In the genomic region with DNA sequence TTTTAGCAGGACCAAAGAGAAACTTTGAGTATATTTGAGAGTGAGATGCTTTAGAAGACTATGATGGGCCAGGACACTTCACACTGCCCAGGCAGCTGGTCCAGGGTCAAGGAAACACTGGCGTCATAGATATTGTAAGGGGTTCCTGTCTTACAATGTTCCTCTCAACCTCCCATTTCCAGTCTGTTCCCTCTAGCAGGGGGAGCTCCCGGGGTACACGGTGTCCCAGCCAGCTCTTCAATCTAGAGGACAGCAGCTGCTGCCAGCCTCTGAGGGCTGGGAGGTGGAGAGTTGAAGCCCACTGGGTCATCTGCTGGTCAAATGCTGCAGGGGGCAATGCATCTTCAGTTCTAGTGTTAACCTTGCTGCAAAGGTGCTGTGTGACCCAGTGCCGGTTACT, we compare ENCODE assay signal across 15 cellular contexts. TPM values are rescaled to one million over a fixed set of nuclear protein-coding genes. Genes with fewer than 3 reads are reported as not detected.
DNase-seq lines count a peak whose midpoint lies in the region; ATAC-seq and TF ChIP-seq lines count a peak whose summit lies in the region.
"Had no signal": no experiment of that assay in that cellular context is flagged by ENCODE, and none has a peak within 500 bp of the region (broad histone marks: within the 10 kb centered on the region; RNA-seq: fewer than 3 reads in every experiment).

No MANE protein-coding gene starts in this region.

- H3K4me1 ChIP-seq in adrenal gland (replicated peaks in 1 of 2) (peaks cover 0 to 4% of the 10 kb centered on the region in 2 donors), heart left ventricle (peaks cover 5 to 53% (median 36%) of the 10 kb centered on the region in 12 donors), mucosa of descending colon (ENCODE audit: low read depth) (no peaks in the 10 kb centered on the region), testis (peaks cover 32% of the 10 kb centered on the region), neuronal stem cell (ENCODE audit: control insufficient read depth in 2 of 2, insufficient read depth in 1 of 2, low read depth in 1 of 2, low read length in 2 of 2) (peaks cover 0 to 3% of the 10 kb centered on the region in 2 donors), HAP-1 (no peaks in the 10 kb centered on the region)

- no peak overlapping the region for H4K91ac ChIP-seq in neuronal stem cell (ENCODE audit: low read depth, low read length, poor library complexity)

- no peak overlapping the region for H3K4me2 ChIP-seq in neuronal stem cell (ENCODE audit: insufficient read depth, low read length, poor library complexity, severe bottlenecking)
- H3K4me2 ChIP-seq: KMS-11 had no signal

- no peak overlapping the region for H4K8ac ChIP-seq in neuronal stem cell (ENCODE audit: low read depth, low read length)

- H3K9me3 ChIP-seq in adrenal gland (replicated peaks in 1 of 3) (no peaks in the 10 kb centered on the region), heart left ventricle (no peaks in the 10 kb centered on the region), mucosa of descending colon (no peaks in the 10 kb centered on the region), testis (no peaks in the 10 kb centered on the region), neuronal stem cell (replicated peaks in 1 of 2; ENCODE audit: control insufficient read depth in 2 of 2, insufficient read depth in 1 of 2, low read depth in 1 of 2, low read length in 2 of 2) (no peaks in the 10 kb centered on the region), HAP-1 (no peaks in the 10 kb centered on the region)

- no peak overlapping the region for H3K23ac ChIP-seq in neuronal stem cell (ENCODE audit: low read depth, low read length, poor library complexity)

- no peak overlapping the region for H2BK15ac ChIP-seq in neuronal stem cell (ENCODE audit: low read length)

- no peak overlapping the region for H3K9ac ChIP-seq in neuronal stem cell (ENCODE audit: low read depth, low read length, poor library complexity)
- H3K9ac ChIP-seq: KMS-11 had no signal

- H3K27ac ChIP-seq in adrenal gland (peak overlapping the region in 2 of 5 donors; percentile 34 to 73), heart left ventricle (peak overlapping the region; percentile 55 to 84 (median 70)), testis (peak overlapping the region; percentile 65 to 87), neuronal stem cell (replicated peaks; ENCODE audit: low read length) (no peak overlapping the region)
- H3K27ac ChIP-seq: KMS-11, VCaP had no signal

- H2AFZ ChIP-seq in neuronal stem cell (ENCODE audit: low read length), result no peak overlapping the region

- H3K14ac ChIP-seq in neuronal stem cell (ENCODE audit: low read length), result no peak overlapping the region

- H2BK120ac ChIP-seq in neuronal stem cell (ENCODE audit: low read depth, low read length), result no peak overlapping the region

- H3K36me3 ChIP-seq in adrenal gland (replicated peaks in 1 of 2), result no peaks in the 10 kb centered on the region
- no peaks in the 10 kb centered on the region for H3K36me3 ChIP-seq in heart left ventricle
- H3K36me3 ChIP-seq in mucosa of descending colon (ENCODE audit: low read depth), result no peaks in the 10 kb centered on the region
- no peaks in the 10 kb centered on the region for H3K36me3 ChIP-seq in testis (ENCODE audit: low read depth, missing control alignments)
- H3K36me3 ChIP-seq in neuronal stem cell (replicated peaks in 1 of 2; ENCODE audit: control insufficient read depth in 2 of 2, insufficient read depth in 2 of 2, low read length in 2 of 2), result no peaks in the 10 kb centered on the region
- no peaks in the 10 kb centered on the region for H3K36me3 ChIP-seq in HAP-1 (replicated peaks)

- in situ Hi-C loops in HAP-1 (cut with MboI; ENCODE audit: low sequenced_read_pairs), result no loop called here

- no peak overlapping the region for H2AK5ac ChIP-seq in neuronal stem cell (ENCODE audit: low read depth, low read length)

- no peak for TF ChIP-seq CTCF in adrenal gland (IDR thresholded peaks at IDR 0.05)
- no peak for TF ChIP-seq CTCF in heart left ventricle (IDR thresholded peaks at IDR 0.05)
- TF ChIP-seq CTCF in mucosa of descending colon (IDR thresholded peaks at IDR 0.05), result no peak
- no peak for TF ChIP-seq CTCF in testis (IDR thresholded peaks at IDR 0.05)

- intact Hi-C loops in adrenal gland (cut with DNase I) (no loop called here), heart left ventricle (cut with DNase I) (loop anchor here in 4 of 10 donors (5.0 to 10.0 kb wide), 7 partner anchors 36 to 226 kb away; no protein-coding TSS in a partner anchor), mucosa of descending colon (cut with DNase I, micrococcal nuclease) (no loop called here), testis (cut with DNase I; ENCODE audit: low total_unique reads) (no loop called here)

- H2BK12ac ChIP-seq in neuronal stem cell (ENCODE audit: low read length), result no peak overlapping the region

- TF ChIP-seq POLR2A in adrenal gland (IDR thresholded peaks at IDR 0.05) (no peak), heart left ventricle (IDR thresholded peaks at IDR 0.05) (no peak), testis (IDR thresholded peaks at IDR 0.05) (no peak)

- no peak overlapping the region for H3K4ac ChIP-seq in neuronal stem cell (ENCODE audit: low read length)

- H3K4me3 ChIP-seq in adrenal gland (no peak overlapping the region), heart left ventricle (no peak overlapping the region), mucosa of descending colon (no peak overlapping the region), testis (no peak overlapping the region), neuronal stem cell (ENCODE audit: low read length in 2 of 2) (no peak overlapping the region), HAP-1 (no peak overlapping the region)

- H2BK5ac ChIP-seq in neuronal stem cell (ENCODE audit: low read length), result no peak overlapping the region

- H3K27me3 ChIP-seq in adrenal gland (no peaks in the 10 kb centered on the region), heart left ventricle (peaks cover 0 to 3% (median 0%) of the 10 kb centered on the region in 9 donors), testis (no peaks in the 10 kb centered on the region), neuronal stem cell (ENCODE audit: control insufficient read depth in 3 of 3, insufficient read depth in 3 of 3, low read depth in 1 of 3, low read length in 3 of 3) (no peaks in the 10 kb centered on the region), HAP-1 (ENCODE audit: low read depth) (no peaks in the 10 kb centered on the region)

- ATAC-seq in heart left ventricle (peak; percentile 67 to 81 (median 77)), mucosa of descending colon (peak; percentile 31), GM18909 (IDR thresholded peaks at IDR 0.05; ENCODE audit: poor library complexity, unreplicated experiment) (no peak), HG03460 (IDR thresholded peaks at IDR 0.05; ENCODE audit: unreplicated experiment) (no peak)
- ATAC-seq: activated T-cell treated with anti-CD3 and anti-CD28 coated beads, Interleukin-2, amount 50 U/mL, for 72 hours had no signal

- whole genome bisulfite sequencing in adrenal gland, 4 donors, result 52 to 100% (median 59%) methylated on average over 1 to 4 of the region's 4 CpGs
- WGBS in heart left ventricle, 4 donors, result 42 to 69% (median 58%) methylated on average over 4 of the region's 4 CpGs
- WGBS in testis, 2 donors, result 40 to 63% methylated on average over 4 of the region's 4 CpGs
- WGBS in neuronal stem cell (ENCODE audit: extremely low coverage in 2 of 2, insufficient read length in 2 of 2, insufficient replicate concordance in 1 of 2), 2 donors, result no CpG with 5 or more reads among the region's 4 CpGs

- no peaks in the 10 kb centered on the region for H3K79me1 ChIP-seq in neuronal stem cell (ENCODE audit: low read depth, low read length)

- peak in 6 of 7 donors; percentile 18 to 74 (median 34) for DNase-seq in adrenal gland
- DNase-seq in heart left ventricle, result peak in 3 of 5 donors; percentile 45 to 72 (median 72)
- no peak for DNase-seq in mucosa of descending colon
- peak; percentile 73 for DNase-seq in testis
- no peak for DNase-seq in neuronal stem cell (ENCODE audit: low spot score)
- DNase-seq in HAP-1 (ENCODE audit: low spot score in 2 of 2), result no peak
- DNase-seq: activated CD4-positive, alpha-beta memory T cell treated with anti-CD3 and anti-CD28 coated beads, Interleukin-2, amount 10 ng/mL, durations not matched to agents 7 days and 5 days; activated naive CD8-positive, alpha-beta T cell treated with anti-CD3 and anti-CD28 coated beads, Interleukin-2, amount 10 ng/mL, durations not matched to agents 7 days and 5 days; activated T-cell treated with anti-CD3 and anti-CD28 coated beads, Interleukin-2, amount 50 U/mL, for 72 hours; mesendoderm; NCI-H82 had no signal

- no peak overlapping the region for H3K18ac ChIP-seq in neuronal stem cell (ENCODE audit: low read length)

RNA-seq across cellular contexts. Expression of gene TIMP3, which starts 40.7 kb away (rescaled TPM):
- total RNA-seq in adrenal gland, result 100 to 1,000 TPM; 248 to 677 (median 477) TPM
- 100 to 1,000 TPM in 2 of 3 donors, 10 to 100 TPM in 1; 78.0 to 231 (median 147) TPM for polyA plus RNA-seq in adrenal gland
- 100 to 1,000 TPM; 121 to 629 (median 187) TPM for total RNA-seq in heart left ventricle
- 100 to 1,000 TPM; 112 to 137 TPM for polyA plus RNA-seq in heart left ventricle
- 100 to 1,000 TPM in 1 of 3 donors, 10 to 100 TPM in 2; 14.4 to 193 (median 49.1) TPM for total RNA-seq in mucosa of descending colon
- total RNA-seq in testis, result 100 to 1,000 TPM; 200 to 201 TPM
- polyA plus RNA-seq in testis (ENCODE audit: insufficient read depth, low read depth, low replicate concordance), result 214 TPM
- polyA plus RNA-seq in neuronal stem cell (2013, experiment 1 of 2), result 15.2 TPM
- 16.2 TPM for polyA plus RNA-seq in neuronal stem cell (2013, experiment 2 of 2)
- total RNA-seq: activated CD4-positive, alpha-beta memory T cell treated with anti-CD3 and anti-CD28 coated beads, Interleukin-2, amount 10 ng/mL, durations not matched to agents 7 days and 5 days had no signal

Comparison
In these comparisons a context has a peak if more than half of its experiments do, and no peak if none do; other contexts are left out.
1. DNase-seq: peak in adrenal gland (6 of 7), heart left ventricle (3 of 5) and testis (single experiment); none in mucosa of descending colon (0 of 3), neuronal stem cell (single experiment) and HAP-1 (0 of 2).
2. ATAC-seq: peak in heart left ventricle (4 of 4) and mucosa of descending colon (single experiment); none in GM18909 (single experiment) and HG03460 (single experiment).